In the genomic region with DNA sequence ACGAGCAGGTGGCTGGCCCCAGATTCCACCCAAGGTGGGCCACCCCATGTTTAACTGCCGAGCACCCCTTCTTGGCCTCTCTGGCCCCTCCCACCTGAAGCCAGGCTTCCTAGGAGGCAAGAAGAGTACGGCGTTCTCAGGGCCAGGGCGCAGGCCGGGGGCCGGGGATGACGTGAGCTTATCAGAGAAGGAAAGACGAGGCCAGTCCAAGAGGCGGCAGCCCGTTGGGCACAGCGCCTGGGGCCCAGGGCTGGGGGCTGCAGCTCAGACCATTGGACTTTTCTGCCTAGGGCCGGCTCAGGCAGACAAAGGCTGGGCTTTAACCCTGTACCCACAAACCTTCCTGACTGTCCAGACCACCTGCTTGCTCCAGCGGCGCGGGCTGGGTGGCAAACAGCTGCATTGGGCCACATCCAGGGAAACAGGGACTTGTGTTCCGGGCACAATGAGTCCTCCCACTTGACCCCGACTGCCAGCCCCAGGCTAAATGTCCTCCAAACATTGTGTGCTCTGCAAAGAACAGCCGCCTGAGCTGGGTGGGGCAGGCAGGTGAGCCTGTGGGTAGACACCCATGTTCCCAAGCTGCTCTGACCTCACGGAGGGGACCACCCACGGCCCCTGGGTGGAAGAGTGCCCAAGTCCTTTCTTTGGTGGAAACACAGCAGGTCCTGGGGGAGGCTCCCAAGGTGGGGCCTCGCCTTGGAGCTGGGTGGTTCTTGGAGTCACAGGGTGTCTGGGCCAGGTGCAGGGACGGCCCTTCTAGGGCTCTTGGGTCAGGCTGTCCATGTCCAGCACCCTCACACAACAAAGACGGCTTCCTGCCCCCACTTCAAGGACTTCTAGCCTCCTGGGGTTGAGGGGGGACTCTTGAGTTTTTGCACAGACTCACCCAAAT, we compare ENCODE assay signal across 22 cellular contexts. TPM values are rescaled to one million over a fixed set of nuclear protein-coding genes. Genes with fewer than 3 reads are reported as not detected.
DNase-seq lines count a peak whose midpoint lies in the region; ATAC-seq and TF ChIP-seq lines count a peak whose summit lies in the region.
"Had no signal": no experiment of that assay in that cellular context is flagged by ENCODE, and none has a peak within 500 bp of the region (broad histone marks: within the 10 kb centered on the region; RNA-seq: fewer than 3 reads in every experiment).

No MANE protein-coding gene starts in this region.

- POLR2A ChIA-PET in RWPE1 (lab: Yijun Ruan, JAX; ENCODE audit: low non-redundant PET): no interaction called here

- no peak overlapping the region for H3K27ac Mint-ChIP-seq in mesothelial cell of epicardium
- H3K27ac Mint-ChIP-seq: CD4-positive, CD25-positive, alpha-beta regulatory T cell; memory B cell; naive thymus-derived CD4-positive, alpha-beta T cell had no signal

- TF ChIP-seq CTCF in right atrium auricular region (IDR thresholded peaks at IDR 0.05) (no peak), RWPE1 (conservative IDR thresholded peaks at IDR 0.05; ENCODE audit: low read depth) (no peak), upper lobe of right lung (IDR thresholded peaks at IDR 0.05) (no peak), mesothelial cell of epicardium (IDR thresholded peaks at IDR 0.05; ENCODE audit: unreplicated experiment) (no peak)

- H3K4me1 ChIP-seq in right cardiac atrium (ENCODE audit: control insufficient read depth, insufficient read depth, low read length): no peaks in the 10 kb centered on the region
- peaks cover 0 to 10% of the 10 kb centered on the region in 2 donors for H3K4me1 ChIP-seq in right atrium auricular region
- H3K4me1 ChIP-seq in mucosa of stomach (ENCODE audit: control insufficient read depth, insufficient read depth, low read length): peaks cover 18% of the 10 kb centered on the region
- H3K4me1 ChIP-seq in upper lobe of right lung: peaks cover 6% of the 10 kb centered on the region

- H3K9ac ChIP-seq in mucosa of stomach (ENCODE audit: low read length): peak overlapping the region; percentile 41

- H3K9me3 ChIP-seq in right cardiac atrium (ENCODE audit: control insufficient read depth, low read length) (no peaks in the 10 kb centered on the region), right atrium auricular region (no peaks in the 10 kb centered on the region), mucosa of stomach (ENCODE audit: control insufficient read depth, low read length) (no peaks in the 10 kb centered on the region), upper lobe of right lung (no peaks in the 10 kb centered on the region)
- H3K9me3 ChIP-seq: ovary, vagina had no signal

- no peaks in the 10 kb centered on the region for H3K9me3 Mint-ChIP-seq in mesothelial cell of epicardium
- H3K9me3 Mint-ChIP-seq: CD4-positive, CD25-positive, alpha-beta regulatory T cell; memory B cell had no signal

- CTCF ChIA-PET in RWPE1 (lab: Yijun Ruan, JAX): interaction anchor here (0.6 to 0.7 kb wide), 2 partner anchors 22 to 91 kb away, joined by 3 read pairs; no protein-coding TSS in a partner anchor

- peaks cover 2% of the 10 kb centered on the region for H3K27me3 Mint-ChIP-seq in mesothelial cell of epicardium (ENCODE audit: low read depth)
- H3K27me3 Mint-ChIP-seq: CD4-positive, CD25-positive, alpha-beta regulatory T cell; memory B cell; naive thymus-derived CD4-positive, alpha-beta T cell had no signal

- H3K4me3 ChIP-seq in right cardiac atrium (ENCODE audit: low read length) (no peak overlapping the region), right atrium auricular region (no peak overlapping the region), mucosa of stomach (ENCODE audit: low read length) (no peak overlapping the region), upper lobe of right lung (no peak overlapping the region)
- H3K4me3 ChIP-seq: ovary, SK-N-MC, vagina had no signal

- DNase-seq in right cardiac atrium (peak; percentile 19 to 65 (median 60)), right atrium auricular region (ENCODE audit: low spot score) (no peak), RWPE1 (ENCODE audit: low spot score) (no peak), upper lobe of right lung (peak; percentile 90), mesothelial cell of epicardium (ENCODE audit: low spot score in 2 of 2, unreplicated experiment in 2 of 2) (no peak), iPS-NIHi7 (ENCODE audit: extremely low spot score) (no peak), glomerular visceral epithelial cell (ENCODE audit: extremely low spot score) (no peak)
- DNase-seq: activated CD4-positive, alpha-beta T cell treated with anti-CD3 and anti-CD28 coated beads, Interleukin-2, amount 50 U/mL, for 4 hours; activated effector memory CD4-positive, alpha-beta T cell treated with anti-CD3 and anti-CD28 coated beads, Interleukin-2, amount 50 U/mL, for 16 hours; CD4-positive, CD25-positive, alpha-beta regulatory T cell; foreskin keratinocyte; GF-D8; islet precursor cell; naive thymus-derived CD4-positive, alpha-beta T cell; NCI-H187 treated with DMSO at 0.1 percent for 48 hours; NCI-H446; ovary; T-helper 2 cell had no signal

- H3K36me3 ChIP-seq in right atrium auricular region (no peaks in the 10 kb centered on the region), mucosa of stomach (ENCODE audit: control insufficient read depth, insufficient read depth, low read length) (no peaks in the 10 kb centered on the region), upper lobe of right lung (no peaks in the 10 kb centered on the region)
- H3K36me3 ChIP-seq: ovary, vagina had no signal

- H3K4me1 Mint-ChIP-seq in mesothelial cell of epicardium: no peaks in the 10 kb centered on the region

- peaks cover 7% of the 10 kb centered on the region for H3K36me3 Mint-ChIP-seq in mesothelial cell of epicardium

- ATAC-seq in right cardiac atrium (peak; percentile 4 to 31), upper lobe of right lung (peak; percentile 81)
- ATAC-seq: foreskin keratinocyte; naive thymus-derived CD4-positive, alpha-beta T cell had no signal

- no peak overlapping the region for H3K27ac ChIP-seq in right cardiac atrium (ENCODE audit: low read length)
- no peak overlapping the region for H3K27ac ChIP-seq in right atrium auricular region
- peak overlapping the region; percentile 58 for H3K27ac ChIP-seq in RWPE1
- H3K27ac ChIP-seq in upper lobe of right lung: no peak overlapping the region
- H3K27ac ChIP-seq: foreskin keratinocyte, ovary, SK-N-MC, vagina had no signal

- intact Hi-C loops in right cardiac atrium (cut with DNase I) (no loop called here), upper lobe of right lung (cut with DNase I) (no loop called here)

- H3K27me3 ChIP-seq in right cardiac atrium (ENCODE audit: control insufficient read depth, insufficient read depth) (no peaks in the 10 kb centered on the region), right atrium auricular region (no peaks in the 10 kb centered on the region), mucosa of stomach (ENCODE audit: control insufficient read depth, insufficient read depth, low read length) (no peaks in the 10 kb centered on the region), upper lobe of right lung (no peaks in the 10 kb centered on the region)
- H3K27me3 ChIP-seq: ovary, vagina had no signal

- no peak overlapping the region for H3K4me3 Mint-ChIP-seq in mesothelial cell of epicardium
- H3K4me3 Mint-ChIP-seq: CD4-positive, CD25-positive, alpha-beta regulatory T cell; memory B cell; naive thymus-derived CD4-positive, alpha-beta T cell had no signal

- WGBS in right cardiac atrium: 77% methylated on average over 24 of the region's 24 CpGs

RNA-seq across cellular contexts. Expression of a gene that starts 21.9 kb away (rescaled TPM):
- 10 to 100 TPM in 1 of 4 donors, 1 to 10 TPM in 3; 1.5 to 13.7 (median 4.7) TPM for total RNA-seq in right cardiac atrium
- polyA plus RNA-seq in right cardiac atrium: 2.2 TPM
- total RNA-seq in right atrium auricular region: 10 to 100 TPM in 1 of 2 donors, 1 to 10 TPM in 1; 7.8 to 12.5 TPM
- 9.7 TPM for total RNA-seq in upper lobe of right lung
- 0.16 to 0.31 TPM (median 0.18 TPM) in 3 replicates for total RNA-seq in mesothelial cell of epicardium
- total RNA-seq: CD4-positive, CD25-positive, alpha-beta regulatory T cell; foreskin keratinocyte; naive thymus-derived CD4-positive, alpha-beta T cell had no signal
- polyA plus RNA-seq: CD4-positive, CD25-positive, alpha-beta regulatory T cell; foreskin keratinocyte; naive thymus-derived CD4-positive, alpha-beta T cell had no signal

Comparison
In these comparisons a context has a peak if more than half of its experiments do, and no peak if none do; other contexts are left out.
1. DNase-seq: peak in right cardiac atrium (3 of 3) and upper lobe of right lung (single experiment); none in right atrium auricular region (single experiment), RWPE1 (single experiment), mesothelial cell of epicardium (0 of 2), iPS-NIHi7 (single experiment) and glomerular visceral epithelial cell (single experiment).